In genomic region chr7:137242616-137243015, GRCh38 we compare ENCODE assay signal across 7 cellular contexts.
"Had no signal": no experiment of that assay in that cellular context is flagged by ENCODE, and none has a peak within 500 bp of the region (broad histone marks: within the 10 kb centered on the region; RNA-seq: fewer than 3 reads in every experiment).

No MANE protein-coding gene starts in this region.

- DNase-seq: H9, HCEC 1CT, KBM-7 had no signal

- H3K4me3 ChIP-seq: GM23338 had no signal

- H3K27me3 Mint-ChIP-seq: IgD-negative memory B cell had no signal

- H3K27ac ChIP-seq: HL-60 had no signal

- H3K9me3 Mint-ChIP-seq: GM23338, H9 had no signal

- H2AFZ ChIP-seq: GM23338 had no signal

- ATAC-seq: GM23338, HepG2 had no signal

- H3K27ac Mint-ChIP-seq: GM23338, H9, IgD-negative memory B cell had no signal

- H3K4me2 ChIP-seq: GM23338 had no signal

- H3K4me1 Mint-ChIP-seq: IgD-negative memory B cell had no signal

- H3K4me3 Mint-ChIP-seq: GM23338, H9, IgD-negative memory B cell had no signal
